In the genomic region with DNA sequence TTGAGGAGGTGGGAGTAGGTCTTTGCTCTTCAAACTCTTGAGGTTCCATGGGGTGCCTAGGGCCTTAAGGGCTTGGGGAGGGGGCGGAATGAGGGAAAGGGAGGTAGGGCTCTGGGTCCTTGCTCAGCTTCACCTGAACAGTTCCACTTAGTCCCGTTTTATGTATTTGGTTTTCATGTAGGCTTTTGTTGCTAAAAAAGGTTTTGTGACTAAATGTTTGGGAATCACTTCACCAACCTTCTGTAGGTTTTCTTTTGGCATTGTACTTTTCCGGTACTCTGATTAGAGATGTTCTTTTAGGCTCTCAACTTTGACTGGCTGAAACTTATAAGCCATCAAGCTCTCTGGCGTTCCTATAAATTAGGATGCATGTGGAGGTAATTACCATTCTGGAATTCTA, we compare ENCODE assay signal across 29 cellular contexts.
"Had no signal": no experiment of that assay in that cellular context is flagged by ENCODE, and none has a peak within 500 bp of the region (broad histone marks: within the 10 kb centered on the region; RNA-seq: fewer than 3 reads in every experiment).

No MANE protein-coding gene starts in this region.

- H3K27ac ChIP-seq: ascending aorta, cardiac muscle cell, VCaP had no signal

- H3K27me3 ChIP-seq: ascending aorta, cardiac muscle cell had no signal

- H3K9me3 ChIP-seq: ascending aorta had no signal

- H3K4me3 ChIP-seq: ascending aorta, cardiac muscle cell had no signal

- DNase-seq: activated CD4-positive, alpha-beta memory T cell treated with anti-CD3 and anti-CD28 coated beads, Interleukin-2, amount 10 ng/mL, durations not matched to agents 7 days and 5 days; activated CD4-positive, alpha-beta T cell treated with anti-CD3 and anti-CD28 coated beads for 1 hour; activated CD4-positive, alpha-beta T cell treated with anti-CD3 and anti-CD28 coated beads for 36 hours; activated CD4-positive, alpha-beta T cell treated with anti-CD3 and anti-CD28 coated beads for 48 hours; activated CD4-positive, alpha-beta T cell treated with anti-CD3 and anti-CD28 coated beads, Interleukin-2, amount 10 ng/mL, durations not matched to agents 7 days and 5 days; activated CD4-positive, alpha-beta T cell treated with anti-CD3 and anti-CD28 coated beads, Interleukin-2, amount 50 U/mL, for 48 hours; activated CD4-positive, CD25-positive, alpha-beta regulatory T cell; activated CD8-positive, alpha-beta memory T cell treated with anti-CD3 and anti-CD28 coated beads for 24 hours; activated CD8-positive, alpha-beta memory T cell treated with anti-CD3 and anti-CD28 coated beads, Interleukin-2, amount 10 ng/mL, durations not matched to agents 7 days and 5 days; activated CD8-positive, alpha-beta memory T cell treated with anti-CD3 and anti-CD28 coated beads, Interleukin-2, amount 50 U/mL, for 48 hours; activated CD8-positive, alpha-beta T cell treated with anti-CD3 and anti-CD28 coated beads, Interleukin-2, amount 10 ng/mL, durations not matched to agents 7 days and 5 days; activated effector memory CD4-positive, alpha-beta T cell treated with Interleukin-2 at 50 U/mL for 16 hours; activated gamma-delta T cell; activated naive CD4-positive, alpha-beta T cell treated with anti-CD3 and anti-CD28 coated beads, Interleukin-2, amount 10 ng/mL, durations not matched to agents 7 days and 5 days; activated naive CD4-positive, alpha-beta T cell treated with Interleukin-2 at 50 U/mL for 16 hours; activated naive CD8-positive, alpha-beta T cell treated with anti-CD3 and anti-CD28 coated beads, Interleukin-2, amount 10 ng/mL, durations not matched to agents 7 days and 5 days; activated naive CD8-positive, alpha-beta T cell treated with anti-CD3 and anti-CD28 coated beads, Interleukin-2, amount 50 U/mL, for 24 hours; activated T-cell treated with anti-CD3 and anti-CD28 coated beads, Interleukin-2, amount 50 U/mL, for 24 hours; activated T-cell treated with anti-CD3 and anti-CD28 coated beads, Interleukin-2, amount 50 U/mL, for 48 hours; amygdala; anterior cingulate cortex; caudate nucleus; cerebellar nuclear complex; T-helper 1 cell; T-helper 2 cell; T-helper 9 cell had no signal

- H3K36me3 ChIP-seq: ascending aorta, cardiac muscle cell had no signal
